Comparison of ENCODE assay signal across 14 cellular contexts in genomic region chr5:136035837-136036236, GRCh38.
DNase-seq lines count a peak whose midpoint lies in the region; ATAC-seq and TF ChIP-seq lines count a peak whose summit lies in the region.
"Had no signal": no experiment of that assay in that cellular context is flagged by ENCODE, and none has a peak within 500 bp of the region (broad histone marks: within the 10 kb centered on the region; RNA-seq: fewer than 3 reads in every experiment).

No MANE protein-coding gene starts in this region.

- H3K36me3 Mint-ChIP-seq in activated T-cell treated with anti-CD3 and anti-CD28 coated beads, Interleukin-2, amount 50 U/mL, for 24 hours (ENCODE audit: low read depth): no peaks in the 10 kb centered on the region
- H3K36me3 Mint-ChIP-seq in memory B cell: peaks cover 3% of the 10 kb centered on the region

- H3K27me3 Mint-ChIP-seq in activated T-cell treated with anti-CD3 and anti-CD28 coated beads, Interleukin-2, amount 50 U/mL, for 24 hours: no peaks in the 10 kb centered on the region
- no peaks in the 10 kb centered on the region for H3K27me3 Mint-ChIP-seq in memory B cell
- H3K27me3 Mint-ChIP-seq: activated naive CD4-positive, alpha-beta T cell treated with anti-CD3 and anti-CD28 coated beads, Interleukin-2, amount 50 U/mL, for 24 hours had no signal

- intact Hi-C loops in tibial artery (cut with DNase I; ENCODE audit: low total_unique reads): no loop called here

- peak overlapping the region; percentile 31 for H3K27ac Mint-ChIP-seq in activated T-cell treated with anti-CD3 and anti-CD28 coated beads, Interleukin-2, amount 50 U/mL, for 24 hours
- H3K27ac Mint-ChIP-seq in memory B cell: peak overlapping the region; percentile 53
- H3K27ac Mint-ChIP-seq: activated naive CD4-positive, alpha-beta T cell treated with anti-CD3 and anti-CD28 coated beads, Interleukin-2, amount 50 U/mL, for 24 hours had no signal

- no peak overlapping the region for H3K4me3 Mint-ChIP-seq in activated T-cell treated with anti-CD3 and anti-CD28 coated beads, Interleukin-2, amount 50 U/mL, for 24 hours
- no peak overlapping the region for H3K4me3 Mint-ChIP-seq in memory B cell
- H3K4me3 Mint-ChIP-seq: activated naive CD4-positive, alpha-beta T cell treated with anti-CD3 and anti-CD28 coated beads, Interleukin-2, amount 50 U/mL, for 24 hours; neural crest cell had no signal

- H3K9me3 Mint-ChIP-seq in activated T-cell treated with anti-CD3 and anti-CD28 coated beads, Interleukin-2, amount 50 U/mL, for 24 hours: no peaks in the 10 kb centered on the region
- H3K9me3 Mint-ChIP-seq in memory B cell: no peaks in the 10 kb centered on the region
- H3K9me3 Mint-ChIP-seq: activated naive CD4-positive, alpha-beta T cell treated with anti-CD3 and anti-CD28 coated beads, Interleukin-2, amount 50 U/mL, for 24 hours; neural crest cell had no signal

- H3K4me3 ChIP-seq in RWPE2 (ENCODE audit: severe bottlenecking): no peak overlapping the region
- no peak overlapping the region for H3K4me3 ChIP-seq in tibial artery

- H3K27me3 ChIP-seq in RWPE2 (ENCODE audit: insufficient read depth, poor library complexity, severe bottlenecking) (no peaks in the 10 kb centered on the region), tibial artery (no peaks in the 10 kb centered on the region)

- H3K4me1 ChIP-seq in RWPE2 (ENCODE audit: insufficient read depth, poor library complexity, severe bottlenecking) (peaks cover 64% of the 10 kb centered on the region), tibial artery (peaks cover 0 to 82% (median 46%) of the 10 kb centered on the region in 4 donors)

- H3K27ac ChIP-seq in RWPE2 (ENCODE audit: poor library complexity, severe bottlenecking): peak overlapping the region; percentile 95
- peak overlapping the region; percentile 56 to 74 for H3K27ac ChIP-seq in tibial artery
- H3K27ac ChIP-seq: WERI-Rb-1 had no signal

- no peak for TF ChIP-seq CTCF in RWPE2 (IDR thresholded peaks at IDR 0.05; ENCODE audit: poor library complexity, severe bottlenecking)
- TF ChIP-seq CTCF in tibial artery (IDR thresholded peaks at IDR 0.05): no peak

- ATAC-seq in RWPE2 (ENCODE audit: low read depth) (no peak), memory B cell (ENCODE audit: low read depth) (no peak), GM21723 (IDR thresholded peaks at IDR 0.05; ENCODE audit: unreplicated experiment) (no peak)
- ATAC-seq: left lobe of liver had no signal

- no peak for DNase-seq in activated T-cell treated with anti-CD3 and anti-CD28 coated beads, Interleukin-2, amount 50 U/mL, for 24 hours
- DNase-seq in activated T-cell treated with anti-CD3 and anti-CD28 coated beads, Interleukin-2, amount 50 U/mL, for 1 hour: no peak
- DNase-seq in RWPE2 (ENCODE audit: low spot score) (peak; percentile 32), memory B cell (ENCODE audit: low spot score in 2 of 2) (no peak), tibial artery (peak in 1 of 2 donors; percentile 18), epidermal melanocyte (ENCODE audit: insufficient read length, low spot score) (no peak)
- no peak for DNase-seq in activated CD4-positive, alpha-beta T cell treated with anti-CD3 and anti-CD28 coated beads, Interleukin-2, amount 50 U/mL, for 4 hours
- DNase-seq: central memory CD4-positive, alpha-beta T cell; MV-4-11; WERI-Rb-1 had no signal

- H3K9me3 ChIP-seq in RWPE2 (ENCODE audit: severe bottlenecking) (no peaks in the 10 kb centered on the region), tibial artery (no peaks in the 10 kb centered on the region)

- peaks cover 96% of the 10 kb centered on the region for H3K36me3 ChIP-seq in RWPE2 (ENCODE audit: low read depth)
- no peaks in the 10 kb centered on the region for H3K36me3 ChIP-seq in tibial artery
- H3K36me3 ChIP-seq: WERI-Rb-1 had no signal

- peaks cover 24% of the 10 kb centered on the region for H3K4me1 Mint-ChIP-seq in activated T-cell treated with anti-CD3 and anti-CD28 coated beads, Interleukin-2, amount 50 U/mL, for 24 hours (ENCODE audit: low read depth)
- H3K4me1 Mint-ChIP-seq in memory B cell: peaks cover 41% of the 10 kb centered on the region
